ENCODE assay signal across 1 cellular context in the genomic region with DNA sequence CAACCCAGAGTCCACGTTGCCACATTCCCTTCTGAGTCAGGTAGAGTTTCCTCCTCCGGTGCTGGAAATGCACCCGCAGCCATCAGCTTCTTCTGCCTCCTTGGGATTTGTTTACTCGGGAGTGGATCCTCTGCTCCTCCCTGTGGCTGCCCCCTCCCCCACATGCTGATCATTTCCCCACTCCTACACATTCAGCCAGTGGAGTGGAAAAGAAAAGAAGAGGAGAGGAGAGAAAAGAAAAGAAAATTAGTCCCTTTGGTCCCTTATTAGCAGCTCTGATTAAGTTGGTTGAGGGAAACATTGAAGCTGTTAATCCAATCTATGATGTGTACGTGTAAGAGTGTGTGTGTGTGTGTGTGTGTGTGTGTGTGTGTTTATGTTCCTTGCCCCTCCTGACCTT.
TF ChIP-seq lines count a peak whose summit lies in the region.

No MANE protein-coding gene starts in this region.

TF ChIP-seq in K562, 482 proteins besides CTCF, POLR2A, EP300 and RAD21 (continued from another document):
- TF ChIP-seq JUND (IDR thresholded peaks at IDR 0.05; ENCODE audit: borderline replicate concordance, low read depth, low read length) (no peak), JUND (tag; IDR thresholded peaks at IDR 0.05; ENCODE audit: borderline replicate concordance, low read depth, low read length) (no peak), ZBTB11 (CRISPR knock-in tag; IDR thresholded peaks at IDR 0.05) (no peak), MED1 (CRISPR knock-in tag; IDR thresholded peaks at IDR 0.05; ENCODE audit: borderline replicate concordance) (no peak), ZNF121 (CRISPR knock-in tag; conservative IDR thresholded peaks at IDR 0.05) (no peak), EP400 (IDR thresholded peaks at IDR 0.05) (no peak), ZKSCAN3 (CRISPR knock-in tag; IDR thresholded peaks at IDR 0.05) (no peak), MXI1 (IDR thresholded peaks at IDR 0.05; ENCODE audit: low read depth, low read length) (no peak), RFX5 (IDR thresholded peaks at IDR 0.05; ENCODE audit: low read depth, low read length) (no peak), SIN3B (IDR thresholded peaks at IDR 0.05; ENCODE audit: low read depth) (no peak), PCBP1 (IDR thresholded peaks at IDR 0.05; ENCODE audit: low read depth, low read length, poor library complexity, severe bottlenecking) (no peak), NCOA2 (IDR thresholded peaks at IDR 0.05; ENCODE audit: partially characterized antibody in 2 of 2) (no peak)
